ENCODE assay signal across 1 cellular context in the genomic region with DNA sequence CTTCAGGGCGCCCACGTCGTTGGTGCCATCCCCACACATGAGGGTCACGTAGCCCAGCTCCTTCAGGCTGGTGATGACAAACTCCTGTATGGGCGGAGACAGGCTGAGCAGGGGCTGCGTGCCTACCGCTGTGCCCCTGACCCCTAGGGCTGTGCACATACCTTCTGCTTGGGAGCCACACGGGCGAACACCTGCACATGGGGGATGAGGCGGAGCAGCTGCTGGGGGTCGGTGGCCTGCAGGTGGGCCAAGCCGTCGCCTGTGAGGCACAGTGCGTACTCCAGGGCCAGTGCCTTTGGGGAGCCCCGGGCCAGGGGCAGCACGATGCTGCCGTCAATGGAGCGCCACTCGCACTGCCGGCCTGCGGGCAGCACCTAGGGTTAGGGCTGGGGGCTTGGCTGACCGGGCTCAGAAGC.
TF ChIP-seq lines count a peak whose summit lies in the region.

No MANE protein-coding gene starts in this region.

TF ChIP-seq in K562, 482 proteins besides CTCF, POLR2A, EP300 and RAD21:
- TF ChIP-seq MCM7 (IDR thresholded peaks at IDR 0.05) (no peak), POLR2G (IDR thresholded peaks at IDR 0.05; ENCODE audit: low read depth, low read length) (peak; percentile 54), RBM22 (IDR thresholded peaks at IDR 0.05; ENCODE audit: low read depth, low read length, poor library complexity, severe bottlenecking) (peak; percentile 27), DMBX1 (CRISPR knock-in tag; IDR thresholded peaks at IDR 0.05; ENCODE audit: borderline replicate concordance) (no peak), ZFX (CRISPR knock-in tag; IDR thresholded peaks at IDR 0.05) (no peak), RBFOX2 (IDR thresholded peaks at IDR 0.05; ENCODE audit: low read depth, low read length) (peak; percentile 53)
